In genomic region chr11:79510948-79511347, GRCh38 we compare ENCODE assay signal across 17 cellular contexts.
"Had no signal": no experiment of that assay in that cellular context is flagged by ENCODE, and none has a peak within 500 bp of the region (broad histone marks: within the 10 kb centered on the region; RNA-seq: fewer than 3 reads in every experiment).

No MANE protein-coding gene starts in this region.

- H3K9me3 ChIP-seq: colonic mucosa, thoracic aorta, transverse colon had no signal

- H3K4me3 ChIP-seq: colonic mucosa, esophagus squamous epithelium, gastroesophageal sphincter, sigmoid colon, skin epidermis, stomach, thoracic aorta, transverse colon had no signal

- H3K4me1 ChIP-seq: colonic mucosa, gastroesophageal sphincter, stomach, transverse colon had no signal

- H3K27me3 ChIP-seq: colonic mucosa, gastroesophageal sphincter, sigmoid colon, stomach, transverse colon had no signal

- ATAC-seq: gastroesophageal sphincter; left colon; naive thymus-derived CD4-positive, alpha-beta T cell; stimulated activated naive B cell treated with anti-CD40 and anti-IgM and Interleukin-4, amounts not matched to agents 10 μg/mL and 1 μg/mL and 100 μg/mL, for 72 hours had no signal

- H3K36me3 Mint-ChIP-seq: naive thymus-derived CD4-positive, alpha-beta T cell; stimulated activated naive B cell treated with anti-CD40 and anti-IgM and Interleukin-4, amounts not matched to agents 10 μg/mL and 1 μg/mL and 100 μg/mL, for 72 hours had no signal

- H3K27ac Mint-ChIP-seq: naive thymus-derived CD4-positive, alpha-beta T cell; stimulated activated naive B cell treated with anti-CD40 and anti-IgM and Interleukin-4, amounts not matched to agents 10 μg/mL and 1 μg/mL and 100 μg/mL, for 72 hours had no signal

- H3K27ac ChIP-seq: colonic mucosa, esophagus squamous epithelium, gastroesophageal sphincter, sigmoid colon, skin epidermis, stomach, thoracic aorta, transverse colon had no signal

- H3K9me3 Mint-ChIP-seq: stimulated activated naive B cell treated with anti-CD40 and anti-IgM and Interleukin-4, amounts not matched to agents 10 μg/mL and 1 μg/mL and 100 μg/mL, for 72 hours had no signal

- H3K36me3 ChIP-seq: colonic mucosa, esophagus squamous epithelium, gastroesophageal sphincter, sigmoid colon, stomach, thoracic aorta, transverse colon had no signal

- DNase-seq: colonic mucosa; dermis blood vessel endothelial cell; esophagus squamous epithelium; foreskin fibroblast; left colon; naive thymus-derived CD4-positive, alpha-beta T cell; posterior cingulate gyrus; sigmoid colon; stimulated activated CD4-positive, alpha-beta T cell treated with anti-CD3 and anti-CD28 coated beads, Interleukin-2, amount 100 ng/mL, for 24 hours; stimulated activated CD4-positive, alpha-beta T cell treated with anti-CD3 and anti-CD28 coated beads, Interleukin-4, amount 100 ng/mL, for 4 hours; stimulated activated naive B cell treated with anti-CD40 and anti-IgM and Interleukin-4, amounts not matched to agents 10 μg/mL and 1 μg/mL and 100 μg/mL, for 72 hours; stomach; substantia nigra; transverse colon had no signal
